11 cellular contexts compared by ENCODE assay signal in the genomic region with DNA sequence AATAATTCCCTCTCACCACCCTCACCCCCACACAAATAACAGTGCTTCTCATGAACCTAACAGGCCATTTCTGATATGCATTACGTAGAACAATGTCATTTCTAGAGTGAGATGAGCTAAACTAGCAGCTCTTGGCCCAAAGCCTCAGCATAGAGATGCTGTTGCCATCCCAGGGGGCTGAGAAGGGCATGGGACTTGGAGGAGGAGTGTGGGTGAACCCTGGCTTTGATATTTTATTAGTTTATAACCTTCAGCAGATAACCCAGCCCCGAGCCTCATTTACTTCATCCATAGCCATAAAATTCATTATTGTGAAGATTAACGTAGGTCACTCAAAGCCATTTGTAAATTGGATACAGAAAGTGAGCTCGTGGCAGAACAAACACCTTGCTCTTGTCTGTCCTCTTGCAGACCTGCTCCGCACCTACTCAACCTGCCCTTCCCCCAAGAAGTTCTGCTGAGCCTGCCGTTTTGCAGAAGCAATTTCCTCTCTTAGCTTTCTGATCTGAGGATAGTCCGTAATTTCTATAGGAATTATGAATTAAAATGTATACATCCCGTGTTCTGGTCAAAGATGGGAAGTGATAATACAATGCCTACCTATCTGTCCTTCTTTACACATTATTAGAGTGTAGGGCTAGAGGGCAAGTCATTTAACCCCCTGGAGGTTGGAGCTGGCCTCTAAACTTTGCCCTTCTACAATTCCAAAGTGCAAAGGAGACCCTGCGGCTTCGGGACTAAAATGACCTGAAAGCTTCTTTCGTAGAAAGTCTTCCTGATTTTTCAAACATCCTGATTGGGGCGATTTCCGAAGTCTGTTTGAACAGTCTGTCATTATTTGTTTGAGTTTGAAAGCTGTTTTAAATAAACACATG.
A peak's percentile ranks its signal among the peaks of the same experiment; 100 is the strongest.
DNase-seq lines count a peak whose midpoint lies in the region; ATAC-seq, FAIRE-seq and TF ChIP-seq lines count a peak whose summit lies in the region.
"Had no signal": no experiment of that assay in that cellular context is flagged by ENCODE, and none has a peak within 500 bp of the region (broad histone marks: within the 10 kb centered on the region; RNA-seq: fewer than 3 reads in every experiment).

No MANE protein-coding gene starts in this region.

- H3K9me3 Mint-ChIP-seq in activated T-cell treated with anti-CD3 and anti-CD28 coated beads, Interleukin-2, amount 50 U/mL, for 24 hours, result peaks cover 2% of the 10 kb centered on the region
- H3K9me3 Mint-ChIP-seq: central memory CD8-positive, alpha-beta T cell had no signal

- peaks cover 25% of the 10 kb centered on the region for H3K36me3 Mint-ChIP-seq in activated T-cell treated with anti-CD3 and anti-CD28 coated beads, Interleukin-2, amount 50 U/mL, for 24 hours (ENCODE audit: low read depth)

- TF ChIP-seq POLR2A in Peyer's patch (IDR thresholded peaks at IDR 0.05), result no peak

- H3K4me3 ChIP-seq in Peyer's patch, result peak overlapping the region in 1 of 4 donors; percentile 6
- no peak overlapping the region for H3K4me3 ChIP-seq in thoracic aorta
- peak overlapping the region in 1 of 4 donors; percentile 12 for H3K4me3 ChIP-seq in pancreas

- H3K27me3 ChIP-seq in Peyer's patch (no peaks in the 10 kb centered on the region), thoracic aorta (replicated peaks; ENCODE audit: insufficient read depth) (no peaks in the 10 kb centered on the region), pancreas (no peaks in the 10 kb centered on the region)

- DNase-seq in activated T-cell treated with anti-CD3 and anti-CD28 coated beads, Interleukin-2, amount 50 U/mL, for 24 hours, result no peak
- DNase-seq in activated T-cell treated with anti-CD3 and anti-CD28 coated beads for 4 hours (no peak), Peyer's patch (no peak), inferior parietal cortex (ENCODE audit: extremely low spot score) (peak; percentile 21), thoracic aorta (ENCODE audit: low spot score) (no peak), pancreas (no peak), pons (ENCODE audit: low spot score) (no peak), D341Med (ENCODE audit: low spot score) (no peak)
- DNase-seq: kidney glomerular epithelial cell, NCI-H1694 treated with DMSO at 0.1 percent for 48 hours had no signal

- H3K27ac ChIP-seq in Peyer's patch (peak overlapping the region in 3 of 4 donors; percentile 10 to 67 (median 59)), thoracic aorta (peak overlapping the region; percentile 58 to 60), pancreas (no peak overlapping the region)

- no peaks in the 10 kb centered on the region for H3K27me3 Mint-ChIP-seq in activated T-cell treated with anti-CD3 and anti-CD28 coated beads, Interleukin-2, amount 50 U/mL, for 24 hours
- H3K27me3 Mint-ChIP-seq: central memory CD8-positive, alpha-beta T cell had no signal

- ATAC-seq in thoracic aorta (ENCODE audit: insufficient number of reproducible peaks, low FRiP score, low read depth), result no peak
- no peak for ATAC-seq in pancreas

- H3K4me1 ChIP-seq in Peyer's patch (peaks cover 0 to 9% (median 4%) of the 10 kb centered on the region in 4 donors), thoracic aorta (ENCODE audit: control insufficient read depth in 1 of 2, low read depth in 2 of 2) (peaks cover 7 to 20% of the 10 kb centered on the region in 2 donors), pancreas (peaks cover 0 to 5% (median 0%) of the 10 kb centered on the region in 3 donors)

- peaks cover 49% of the 10 kb centered on the region for H3K4me1 Mint-ChIP-seq in activated T-cell treated with anti-CD3 and anti-CD28 coated beads, Interleukin-2, amount 50 U/mL, for 24 hours (ENCODE audit: low read depth)

- H3K27ac Mint-ChIP-seq in activated T-cell treated with anti-CD3 and anti-CD28 coated beads, Interleukin-2, amount 50 U/mL, for 24 hours, result peak overlapping the region; percentile 84

- intact Hi-C loops in pancreas (cut with DNase I), result loop anchor here in 1 of 3 donors (10.0 kb wide), 2 partner anchors 183 to 313 kb away; a partner anchor contains a TSS

- H3K4me3 Mint-ChIP-seq in activated T-cell treated with anti-CD3 and anti-CD28 coated beads, Interleukin-2, amount 50 U/mL, for 24 hours, result no peak overlapping the region
- H3K4me3 Mint-ChIP-seq: central memory CD8-positive, alpha-beta T cell had no signal

- WGBS in pancreas, 2 donors, result 34 to 38% methylated on average over 13 of the region's 13 CpGs

- no peaks in the 10 kb centered on the region for H3K36me3 ChIP-seq in Peyer's patch
- no peaks in the 10 kb centered on the region for H3K36me3 ChIP-seq in thoracic aorta
- no peaks in the 10 kb centered on the region for H3K36me3 ChIP-seq in pancreas

- FAIRE-seq in pancreas (lab: Jason Lieb, UNC), result no peak

- no peak for TF ChIP-seq CTCF in Peyer's patch (IDR thresholded peaks at IDR 0.05)
- no peak for TF ChIP-seq CTCF in thoracic aorta (IDR thresholded peaks at IDR 0.05)
- TF ChIP-seq CTCF in pancreas (IDR thresholded peaks at IDR 0.05), result no peak

- H3K9me3 ChIP-seq in Peyer's patch (no peaks in the 10 kb centered on the region), thoracic aorta (no peaks in the 10 kb centered on the region), pancreas (no peaks in the 10 kb centered on the region)

Comparison
In these comparisons a context has a peak if more than half of its experiments do, and no peak if none do; other contexts are left out.
1. H3K27ac ChIP-seq: peak in Peyer's patch (3 of 4) and thoracic aorta (2 of 2); none in pancreas (0 of 4).